Comparison of ENCODE assay signal across 25 cellular contexts in genomic region chr3:126104742-126105605, GRCh38. TPM values are rescaled to one million over a fixed set of nuclear protein-coding genes. Genes with fewer than 3 reads are reported as not detected.
A peak's percentile ranks its signal among the peaks of the same experiment; 100 is the strongest.
DNase-seq lines count a peak whose midpoint lies in the region; ATAC-seq and TF ChIP-seq lines count a peak whose summit lies in the region.
"Had no signal": no experiment of that assay in that cellular context is flagged by ENCODE, and none has a peak within 500 bp of the region (broad histone marks: within the 10 kb centered on the region; RNA-seq: fewer than 3 reads in every experiment).

No MANE protein-coding gene starts in this region.

- H3K4me3 ChIP-seq in heart right ventricle (no peak overlapping the region), endodermal cell (ENCODE audit: low read length) (no peak overlapping the region), MG63 (no peak overlapping the region)
- H3K4me3 ChIP-seq: A549, tibial nerve had no signal

- peaks cover 0 to 11% (median 0%) of the 10 kb centered on the region in 9 donors for H3K36me3 ChIP-seq in heart right ventricle
- no peaks in the 10 kb centered on the region for H3K36me3 ChIP-seq in endodermal cell (ENCODE audit: control insufficient read depth, insufficient read depth, low read length)
- no peaks in the 10 kb centered on the region for H3K36me3 ChIP-seq in MG63
- H3K36me3 ChIP-seq: tibial nerve had no signal

- CTCF ChIA-PET in GM10248 (lab: Yijun Ruan, JAX), result interaction anchor here (1.1 kb wide), 1 partner anchor 40 kb away, joined by 3 read pairs; no protein-coding TSS in a partner anchor

- DNase-seq in cardiac septum (ENCODE audit: low spot score) (peak; percentile 71), heart right ventricle (no peak), endodermal cell (peak; percentile 31), natural killer cell (peak; percentile 6), ureter (ENCODE audit: low spot score) (peak; percentile 35), GM10248 (ENCODE audit: extremely low spot score) (no peak), MG63 (no peak)
- DNase-seq in activated CD4-positive, alpha-beta T cell treated with anti-CD3 and anti-CD28 coated beads, Interleukin-2, amount 50 U/mL, for 1 hour, result no peak
- DNase-seq: activated effector memory CD4-positive, alpha-beta T cell treated with Interleukin-2 at 50 U/mL for 16 hours; DMS 273 treated with DMSO at 0.1 percent for 48 hours; H9; left cardiac atrium; mesenchymal stem cell; NCI-H1092 treated with DMSO at 0.1 percent for 48 hours; NCI-H2029 treated with DMSO at 0.1 percent for 48 hours; NCI-H2227 treated with DMSO at 0.1 percent for 48 hours; NCI-H748 treated with DMSO at 0.1 percent for 48 hours; nucleus accumbens; SW 1271; T1000 had no signal

- ATAC-seq in heart right ventricle (no peak), natural killer cell (no peak)
- ATAC-seq: CD8-positive, alpha-beta T cell; left cardiac atrium had no signal

- H3K4me3 Mint-ChIP-seq in endodermal cell, result no peak overlapping the region
- no peak overlapping the region for H3K4me3 Mint-ChIP-seq in natural killer cell
- H3K4me3 Mint-ChIP-seq: CD8-positive, alpha-beta T cell; H9 had no signal

- peaks cover 9 to 38% (median 26%) of the 10 kb centered on the region in 9 donors for H3K4me1 ChIP-seq in heart right ventricle
- no peaks in the 10 kb centered on the region for H3K4me1 ChIP-seq in endodermal cell (ENCODE audit: control insufficient read depth, insufficient read depth, low read length)
- H3K4me1 ChIP-seq: A549 had no signal

- H3K9me3 Mint-ChIP-seq in endodermal cell, result no peaks in the 10 kb centered on the region
- no peaks in the 10 kb centered on the region for H3K9me3 Mint-ChIP-seq in natural killer cell
- H3K9me3 Mint-ChIP-seq: CD8-positive, alpha-beta T cell; H9; IgD-negative memory B cell had no signal

- H3K27me3 Mint-ChIP-seq in endodermal cell (ENCODE audit: insufficient read depth), result no peaks in the 10 kb centered on the region
- no peaks in the 10 kb centered on the region for H3K27me3 Mint-ChIP-seq in natural killer cell (ENCODE audit: low read depth in 2 of 2)

- H3K36me3 Mint-ChIP-seq in endodermal cell (ENCODE audit: low read depth), result no peaks in the 10 kb centered on the region
- H3K36me3 Mint-ChIP-seq in natural killer cell, result no peaks in the 10 kb centered on the region
- H3K36me3 Mint-ChIP-seq: CD8-positive, alpha-beta T cell; IgD-negative memory B cell had no signal

- intact Hi-C loops in cardiac septum (cut with DNase I), result no loop called here
- intact Hi-C loops in heart right ventricle (cut with DNase I), result no loop called here
- intact Hi-C loops in natural killer cell (cut with micrococcal nuclease), result no loop called here

- no peak for TF ChIP-seq CTCF in heart right ventricle (IDR thresholded peaks at IDR 0.05)
- no peak for TF ChIP-seq CTCF in endodermal cell (conservative IDR thresholded peaks at IDR 0.05)
- no peak for TF ChIP-seq CTCF in natural killer cell (IDR thresholded peaks at IDR 0.05)
- no peak for TF ChIP-seq CTCF in GM10248 (IDR thresholded peaks at IDR 0.05; ENCODE audit: control extremely low read depth, extremely low read depth, low read depth, missing control alignments)

- H3K4me1 Mint-ChIP-seq in endodermal cell (no peaks in the 10 kb centered on the region), natural killer cell (no peaks in the 10 kb centered on the region)

- H3K9me3 ChIP-seq in heart right ventricle, result no peaks in the 10 kb centered on the region
- no peaks in the 10 kb centered on the region for H3K9me3 ChIP-seq in endodermal cell (ENCODE audit: control insufficient read depth, low read length)
- H3K9me3 ChIP-seq in MG63, result no peaks in the 10 kb centered on the region
- H3K9me3 ChIP-seq: A549, tibial nerve had no signal

- H3K27ac ChIP-seq in heart right ventricle (no peak overlapping the region), endodermal cell (ENCODE audit: low read depth, low read length) (no peak overlapping the region)
- H3K27ac ChIP-seq: A549, epithelial cell of prostate, tibial nerve had no signal

- 90 to 92% methylated on average over 15 of the region's 15 CpGs for WGBS in heart right ventricle, 2 donors
- WGBS in endodermal cell (ENCODE audit: insufficient coverage in 1 of 2, insufficient read length in 1 of 2), 2 experiments, result 88 to 92% methylated on average over 10 to 15 of the region's 15 CpGs

- no peaks in the 10 kb centered on the region for H3K27me3 ChIP-seq in heart right ventricle
- no peaks in the 10 kb centered on the region for H3K27me3 ChIP-seq in endodermal cell (ENCODE audit: control insufficient read depth, insufficient read depth, low read length, poor library complexity, severe bottlenecking)
- no peaks in the 10 kb centered on the region for H3K27me3 ChIP-seq in MG63
- H3K27me3 ChIP-seq: tibial nerve had no signal

- no peak overlapping the region for H3K9ac ChIP-seq in endodermal cell (ENCODE audit: extremely low read depth, low read length, poor library complexity, severe bottlenecking)

- POLR2A ChIA-PET in GM10248 (lab: Yijun Ruan, JAX), result no interaction called here

- H3K27ac Mint-ChIP-seq in endodermal cell (no peak overlapping the region), natural killer cell (no peak overlapping the region)
- H3K27ac Mint-ChIP-seq: CD8-positive, alpha-beta T cell; IgD-negative memory B cell had no signal

RNA-seq across cellular contexts. Expression of gene SLC41A3, which starts 21.1 kb away (rescaled TPM):
- total RNA-seq in cardiac septum (35.6 TPM), heart right ventricle (10 to 100 TPM; 29.4 to 48.2 (median 40.1) TPM), endodermal cell (10 to 100 TPM; 46.8 to 50.4 TPM), natural killer cell (10 to 100 TPM; 24.2 to 29.6 (median 27.1) TPM), ureter (72.0 TPM)
- polyA plus RNA-seq in heart right ventricle, result 10 to 100 TPM; 28.6 to 49.5 TPM
- 48.2 TPM for polyA plus RNA-seq in endodermal cell (2013, experiment 1 of 2)
- polyA plus RNA-seq in endodermal cell (2013, experiment 2 of 2), result 42.7 TPM
- 55.6 and 63.0 TPM in 2 replicates for total RNA-seq in MG63 (2014; rRNA removed; shearing (Covaris generic); ENCODE audit: low replicate concordance)

Comparison
In these comparisons a context has a peak if more than half of its experiments do, and no peak if none do; other contexts are left out.
1. DNase-seq: peak in cardiac septum (single experiment), endodermal cell (single experiment), natural killer cell (single experiment) and ureter (single experiment); none in heart right ventricle (0 of 2), GM10248 (single experiment), activated CD4-positive, alpha-beta T cell treated with anti-CD3 and anti-CD28 coated beads, Interleukin-2, amount 50 U/mL, for 1 hour (single experiment) and MG63 (single experiment).